In genomic region chr5:27474054-27474323, GRCh38 we compare ENCODE assay signal across 16 cellular contexts.
DNase-seq lines count a peak whose midpoint lies in the region; ATAC-seq, FAIRE-seq and TF ChIP-seq lines count a peak whose summit lies in the region.
"Had no signal": no experiment of that assay in that cellular context is flagged by ENCODE, and none has a peak within 500 bp of the region (broad histone marks: within the 10 kb centered on the region; RNA-seq: fewer than 3 reads in every experiment).

No MANE protein-coding gene starts in this region.

- H3K56ac ChIP-seq in IMR-90 (ENCODE audit: extremely low read depth, insufficient read depth, low read length), result no peak overlapping the region

- H3K4me3 Mint-ChIP-seq in chondrocyte (ENCODE audit: unreplicated experiment), result peak overlapping the region; percentile 66
- H3K4me3 Mint-ChIP-seq in immature natural killer cell, result no peak overlapping the region

- ATAC-seq in IMR-90 (ENCODE audit: low read depth) (no peak), HG03280 (IDR thresholded peaks at IDR 0.05; ENCODE audit: unreplicated experiment) (no peak)

- H2BK120ac ChIP-seq in IMR-90 (ENCODE audit: low read depth, low read length), result no peak overlapping the region

- no peak for TF ChIP-seq POLR2A in IMR-90 (IDR thresholded peaks at IDR 0.05; ENCODE audit: low read depth, low read length)

- H3K27me3 ChIP-seq in IMR-90 (ENCODE audit: control insufficient read depth, insufficient read depth, low read length), result no peaks in the 10 kb centered on the region

- H3K14ac ChIP-seq in IMR-90 (replicated peaks; ENCODE audit: low read depth, low read length), result no peak overlapping the region

- CTCF ChIA-PET in IMR-90 (lab: Yijun Ruan, JAX), result no interaction called here

- no peak overlapping the region for H2AFZ ChIP-seq in IMR-90 (replicated peaks; ENCODE audit: low read length, poor library complexity)

- H2BK5ac ChIP-seq in IMR-90 (ENCODE audit: low read depth, low read length, poor library complexity, severe bottlenecking), result no peak overlapping the region

- H3K36me3 Mint-ChIP-seq in chondrocyte (ENCODE audit: low read depth) (peaks cover 2% of the 10 kb centered on the region), immature natural killer cell (no peaks in the 10 kb centered on the region)

- no peak overlapping the region for H2AK5ac ChIP-seq in IMR-90 (ENCODE audit: low read depth, low read length)

- no peak overlapping the region for H2BK20ac ChIP-seq in IMR-90 (ENCODE audit: low read depth, low read length)

- peaks cover 7% of the 10 kb centered on the region for H3K9me3 ChIP-seq in IMR-90 (ENCODE audit: control insufficient read depth, insufficient read depth, low read length)
- H3K9me3 ChIP-seq in mesodermal cell (ENCODE audit: control insufficient read depth, low read length), result peaks cover 15% of the 10 kb centered on the region
- H3K9me3 ChIP-seq: prostate gland had no signal

- DNase-seq in IMR-90 (no peak), chondrocyte (ENCODE audit: low spot score) (no peak), immature natural killer cell (no peak), NCI-H2196 (lab: John Stamatoyannopoulos, UW; ENCODE audit: unreplicated experiment) (no peak), NCI-H2227 (lab: John Stamatoyannopoulos, UW; ENCODE audit: unreplicated experiment) (no peak)
- DNase-seq: activated naive CD4-positive, alpha-beta T cell; effector memory CD4-positive, alpha-beta T cell; foreskin melanocyte; kidney; Right ventricle myocardium superior; substantia nigra had no signal

- H4K91ac ChIP-seq in IMR-90 (ENCODE audit: insufficient read depth, low read depth, low read length), result no peak overlapping the region

- H3K9me3 Mint-ChIP-seq in chondrocyte (ENCODE audit: low read depth), result peaks cover 16% of the 10 kb centered on the region
- peaks cover 2 to 46% (median 26%) of the 10 kb centered on the region in 6 donors for H3K9me3 Mint-ChIP-seq in immature natural killer cell

- H3K27ac ChIP-seq in IMR-90 (ENCODE audit: insufficient read depth, low read length), result no peak overlapping the region
- H3K27ac ChIP-seq in mesodermal cell (ENCODE audit: low read depth, low read length, severe bottlenecking), result no peak overlapping the region
- H3K27ac ChIP-seq: prostate gland, VCaP had no signal

- H3K36me3 ChIP-seq in IMR-90 (ENCODE audit: control insufficient read depth, insufficient read depth, low read length), result no peaks in the 10 kb centered on the region
- H3K36me3 ChIP-seq in mesodermal cell (ENCODE audit: control insufficient read depth, insufficient read depth, low read length), result peaks cover 34% of the 10 kb centered on the region
- H3K36me3 ChIP-seq: prostate gland had no signal

- TF ChIP-seq RAD21 in IMR-90 (IDR thresholded peaks at IDR 0.05; ENCODE audit: low read length), result no peak

- H3K9me1 ChIP-seq in IMR-90 (ENCODE audit: insufficient read depth, low read length), result no peaks in the 10 kb centered on the region

- H3K18ac ChIP-seq in IMR-90 (ENCODE audit: low read depth, low read length), result no peak overlapping the region

- no peaks in the 10 kb centered on the region for H3K79me1 ChIP-seq in IMR-90 (ENCODE audit: low read depth in 1 of 2, low read length in 2 of 2)

- no peak overlapping the region for H4K8ac ChIP-seq in IMR-90 (ENCODE audit: low read depth in 2 of 2, low read length in 2 of 2)

- TF ChIP-seq CTCF in IMR-90 (conservative IDR thresholded peaks at IDR 0.05; ENCODE audit: low read depth, low read length), result no peak
- TF ChIP-seq CTCF in chondrocyte (IDR thresholded peaks at IDR 0.05), result no peak

- no peaks in the 10 kb centered on the region for H4K20me1 ChIP-seq in IMR-90 (ENCODE audit: insufficient read depth, low read length)

- no CpG with 5 or more reads among the region's 2 CpGs for WGBS in IMR-90 (ENCODE audit: extremely low coverage in 2 of 2, insufficient read length in 1 of 2), 2 experiments
- WGBS in mesodermal cell (ENCODE audit: insufficient coverage in 2 of 2), 2 experiments, result no CpG with 5 or more reads among the region's 2 CpGs

- H3K27me3 Mint-ChIP-seq in chondrocyte (ENCODE audit: low read depth), result no peaks in the 10 kb centered on the region
- no peaks in the 10 kb centered on the region for H3K27me3 Mint-ChIP-seq in immature natural killer cell (ENCODE audit: low read depth in 3 of 3)

- H3K4me1 ChIP-seq in IMR-90 (ENCODE audit: control insufficient read depth, insufficient read depth, low read length) (no peaks in the 10 kb centered on the region), mesodermal cell (ENCODE audit: control insufficient read depth, insufficient read depth, low read length, poor library complexity, severe bottlenecking) (peaks cover 5% of the 10 kb centered on the region)
- H3K4me1 ChIP-seq: prostate gland had no signal

- no peak overlapping the region for H2BK15ac ChIP-seq in IMR-90 (ENCODE audit: low read depth, low read length)

- FAIRE-seq in G401.6 (lab: Jason Lieb, UNC), result peak; percentile 88
- FAIRE-seq: kidney had no signal

- dilution Hi-C loops in IMR-90 (cut with HindIII; ENCODE audit: low sequenced_read_pairs, unreplicated experiment), result no loop called here

- peaks cover 17% of the 10 kb centered on the region for H3K4me1 Mint-ChIP-seq in chondrocyte (ENCODE audit: low read depth)
- H3K4me1 Mint-ChIP-seq in immature natural killer cell, result no peaks in the 10 kb centered on the region

- intact Hi-C loops in IMR-90 (cut with micrococcal nuclease), result loop anchor here (5.0 to 10.0 kb wide), 2 partner anchors 159 to 232 kb away; no protein-coding TSS in a partner anchor

- no peak overlapping the region; the same call in 1 of the 2 replicates for H3K4me2 ChIP-seq in IMR-90 (ENCODE audit: low read depth, low read length)

- POLR2A ChIA-PET in IMR-90 (lab: Charles Lee; ENCODE audit: unreplicated experiment), result interaction anchor here (0.6 kb wide), 1 partner anchor 12 kb away, joined by 3 read pairs; no protein-coding TSS in a partner anchor

- H3K9ac ChIP-seq in IMR-90 (ENCODE audit: low read depth, low read length), result no peak overlapping the region

- in situ Hi-C loops in IMR-90 (cut with MboI; ENCODE audit: low sequenced_read_pairs), result no loop called here

- H2AK9ac ChIP-seq in IMR-90 (replicated peaks; ENCODE audit: low read depth, low read length, poor library complexity), result no peak overlapping the region

- H3K23ac ChIP-seq in IMR-90 (ENCODE audit: low read depth, low read length), result no peak overlapping the region

- H3K4me3 ChIP-seq in IMR-90 (ENCODE audit: insufficient read depth, low read depth, low read length) (peak overlapping the region; percentile 30; the same call in 1 of the 2 replicates), mesodermal cell (ENCODE audit: extremely low read depth, insufficient read depth, low read length, poor library complexity, severe bottlenecking) (peak overlapping the region; percentile 62)
- H3K4me3 ChIP-seq: prostate gland had no signal

- H4K5ac ChIP-seq in IMR-90 (ENCODE audit: low read depth, low read length), result no peak overlapping the region

- no TSS peak for BruUV-seq in IMR-90 (replicated peaks; lab: Mats Ljungman, UMichigan)

- no peak overlapping the region for H3K4ac ChIP-seq in IMR-90 (ENCODE audit: low read depth, low read length)

- H3K27ac Mint-ChIP-seq in chondrocyte (ENCODE audit: unreplicated experiment), result no peak overlapping the region
- no peak overlapping the region for H3K27ac Mint-ChIP-seq in immature natural killer cell

TF ChIP-seq in IMR-90, 13 proteins besides CTCF, POLR2A, EP300 and RAD21:
- TF ChIP-seq USF2 (IDR thresholded peaks at IDR 0.05; ENCODE audit: low read depth, low read length), result no peak
- TF ChIP-seq SMC3 (IDR thresholded peaks at IDR 0.05; ENCODE audit: low read depth, low read length), result no peak
- no peak for TF ChIP-seq CHD1 (IDR thresholded peaks at IDR 0.05; ENCODE audit: low read depth, low read length)
- TF ChIP-seq RFX5 (IDR thresholded peaks at IDR 0.05; ENCODE audit: low read depth, low read length), result no peak
- TF ChIP-seq NFE2L2 (IDR thresholded peaks at IDR 0.05; ENCODE audit: low read depth, low read length), result no peak
- TF ChIP-seq RCOR1 (IDR thresholded peaks at IDR 0.05; ENCODE audit: insufficient replicate concordance, low read length), result no peak
- no peak for TF ChIP-seq MAZ (IDR thresholded peaks at IDR 0.05; ENCODE audit: borderline replicate concordance, low read depth, low read length)
- no peak for TF ChIP-seq ELK1 (IDR thresholded peaks at IDR 0.05; ENCODE audit: borderline replicate concordance, low read depth, low read length)
- no peak for TF ChIP-seq CEBPB (IDR thresholded peaks at IDR 0.05; ENCODE audit: low read depth, low read length)
- TF ChIP-seq MXI1 (IDR thresholded peaks at IDR 0.05; ENCODE audit: borderline replicate concordance, low read depth, low read length), result no peak
TF ChIP-seq in IMR-90: peak in this region for 0.
